8 cellular contexts compared by ENCODE assay signal in genomic region chr12:124032265-124032886, GRCh38. TPM values are rescaled to one million over a fixed set of nuclear protein-coding genes. Genes with fewer than 3 reads are reported as not detected.
A peak's percentile ranks its signal among the peaks of the same experiment; 100 is the strongest.
DNase-seq lines count a peak whose midpoint lies in the region; ATAC-seq, FAIRE-seq and TF ChIP-seq lines count a peak whose summit lies in the region.

No MANE protein-coding gene starts in this region.

- no peak overlapping the region for H3K4me2 ChIP-seq in keratinocyte (ENCODE audit: control insufficient read depth, extremely low read depth, insufficient read depth, low read depth, low read length)

- dilution Hi-C loops in keratinocyte (cut with MboI; ENCODE audit: extremely low pct_ligation_motif_present, low sequenced_read_pairs) = no loop called here

- FAIRE-seq in GM18507 (lab: Jason Lieb, UNC) (peak; percentile 59), keratinocyte (lab: Jason Lieb, UNC) (peak; percentile 94)

- TF ChIP-seq CTCF in keratinocyte (optimal IDR thresholded peaks at IDR 0.05 in 1 of 3, IDR thresholded peaks at IDR 0.05 in 1 of 3, conservative IDR thresholded peaks at IDR 0.05 in 1 of 3; ENCODE audit: extremely low read depth in 1 of 3, insufficient read depth in 2 of 3, low read length in 3 of 3) (peak; percentile 82 to 89 (median 89)), thyroid gland (IDR thresholded peaks at IDR 0.05) (peak; percentile 54 to 86 (median 66))

- DNase-seq in CD1c-positive myeloid dendritic cell (ENCODE audit: extremely low spot score) (peak; percentile 38), GM18507 (ENCODE audit: extremely low spot score, insufficient read length, low read depth) (peak; percentile 26), NCI-H526 treated with DMSO at 0.1 percent for 48 hours (lab: John Stamatoyannopoulos, UW) (peak; percentile 13), T47D (ENCODE audit: low read depth in 1 of 2, low spot score in 1 of 2) (peak; percentile 79 to 86), keratinocyte (ENCODE audit: low read depth, low spot score) (no peak), thyroid gland (peak; percentile 38 to 41), NCI-H1048 (lab: John Stamatoyannopoulos, UW) (no peak)

- H3K9ac ChIP-seq in keratinocyte (ENCODE audit: control insufficient read depth, extremely low read depth, insufficient read depth, low read length) = no peak overlapping the region

- H4K20me1 ChIP-seq in keratinocyte (ENCODE audit: control insufficient read depth, extremely low read depth, insufficient read depth, low read length) = no peaks in the 10 kb centered on the region

- H3K9me1 ChIP-seq in keratinocyte (ENCODE audit: control insufficient read depth, extremely low read depth, insufficient read depth, low read length) = no peaks in the 10 kb centered on the region

- no peaks in the 10 kb centered on the region for H3K79me2 ChIP-seq in keratinocyte (ENCODE audit: control insufficient read depth, insufficient read depth, low read length)

- no peak for TF ChIP-seq POLR2A in thyroid gland (IDR thresholded peaks at IDR 0.05)

- in situ Hi-C loops in T47D (cut with HindIII; ENCODE audit: low pct_unique_long_range_greater_than_20kb, low sequenced_read_pairs) = no loop called here

- H3K4me1 ChIP-seq in keratinocyte (ENCODE audit: control insufficient read depth, extremely low read depth, insufficient read depth, low read length) (no peaks in the 10 kb centered on the region), thyroid gland (peaks cover 0 to 5% of the 10 kb centered on the region in 2 donors)

- 54 to 57% methylated on average over 9 of the region's 9 CpGs for WGBS in thyroid gland, 2 donors

- H3K27me3 ChIP-seq in keratinocyte (ENCODE audit: control insufficient read depth, extremely low read depth, insufficient read depth, low read length) = peaks cover 8% of the 10 kb centered on the region
- no peaks in the 10 kb centered on the region for H3K27me3 ChIP-seq in thyroid gland

- intact Hi-C loops in thyroid gland (cut with DNase I) = no loop called here

- ATAC-seq in GM21390 (IDR thresholded peaks at IDR 0.05; ENCODE audit: unreplicated experiment) = no peak

- H3K9me3 ChIP-seq in keratinocyte (ENCODE audit: control insufficient read depth, low read depth, low read length) = no peaks in the 10 kb centered on the region
- no peaks in the 10 kb centered on the region for H3K9me3 ChIP-seq in thyroid gland

- H3K36me3 ChIP-seq in keratinocyte (ENCODE audit: control insufficient read depth in 2 of 2, extremely low read depth in 1 of 2, insufficient read depth in 2 of 2, low read length in 2 of 2) = no peaks in the 10 kb centered on the region
- no peaks in the 10 kb centered on the region for H3K36me3 ChIP-seq in thyroid gland

- H3K4me3 ChIP-seq in keratinocyte (ENCODE audit: control insufficient read depth in 2 of 3, extremely low read depth in 1 of 3, insufficient read depth in 2 of 3, low read depth in 1 of 3, low read length in 3 of 3) (no peak overlapping the region), thyroid gland (replicated peaks in 1 of 3) (no peak overlapping the region)

- H2AFZ ChIP-seq in keratinocyte (ENCODE audit: control insufficient read depth, low read length) = no peak overlapping the region

- H3K27ac ChIP-seq in keratinocyte (ENCODE audit: control insufficient read depth, insufficient read depth, low read length) (no peak overlapping the region), thyroid gland (no peak overlapping the region)

RNA-seq across cellular contexts. Expression of gene ZNF664, which starts 59.4 kb away (rescaled TPM):
- 36.7 to 48.7 TPM (median 39.2 TPM) in 3 replicates for polyA plus RNA-seq in keratinocyte
- 6.9 TPM for polyA plus RNA-seq in keratinocyte (2011; ENCODE audit: low read depth)
- polyA plus RNA-seq in keratinocyte (2011; cell fraction: cytosol; rRNA removed) = 28.6 and 52.7 TPM in 2 replicates
- 42.4 and 49.1 TPM in 2 replicates for polyA plus RNA-seq in keratinocyte (2011; cell fraction: nucleus; rRNA removed)
- polyA plus RNA-seq in keratinocyte (2012; ENCODE audit: low replicate concordance) = 24.0 and 35.2 TPM in 2 replicates
- 22.0 to 33.7 TPM (median 30.4 TPM) in 3 replicates for polyA minus RNA-seq in keratinocyte
- polyA minus RNA-seq in keratinocyte (2011; cell fraction: cytosol; rRNA and poly(A)+ RNA removed) = 33.2 TPM
- polyA minus RNA-seq in keratinocyte (2011; cell fraction: nucleus; rRNA and poly(A)+ RNA removed) = 13.3 and 23.7 TPM in 2 replicates
- total RNA-seq in thyroid gland = 100 to 1,000 TPM; 120 to 187 (median 138) TPM

RNA-seq across cellular contexts. Expression of gene CCDC92, which starts 59.7 kb away (rescaled TPM):
- 7.4 to 24.5 TPM (median 8.3 TPM) in 3 replicates for polyA plus RNA-seq in keratinocyte
- 32.7 TPM for polyA plus RNA-seq in keratinocyte (2011; ENCODE audit: low read depth)
- polyA plus RNA-seq in keratinocyte (2011; cell fraction: cytosol; rRNA removed) = 21.3 and 32.0 TPM in 2 replicates
- 13.6 and 18.5 TPM in 2 replicates for polyA plus RNA-seq in keratinocyte (2011; cell fraction: nucleus; rRNA removed)
- 16.4 and 23.9 TPM in 2 replicates for polyA plus RNA-seq in keratinocyte (2012; ENCODE audit: low replicate concordance)
- polyA minus RNA-seq in keratinocyte = 7.5 to 18.9 TPM (median 7.8 TPM) in 3 replicates
- polyA minus RNA-seq in keratinocyte (2011; cell fraction: cytosol; rRNA and poly(A)+ RNA removed) = 13.0 TPM
- polyA minus RNA-seq in keratinocyte (2011; cell fraction: nucleus; rRNA and poly(A)+ RNA removed) = 3.9 and 7.3 TPM in 2 replicates
- total RNA-seq in thyroid gland = 10 to 100 TPM; 26.6 to 47.0 (median 39.1) TPM

Comparison
In these comparisons a context has a peak if more than half of its experiments do, and no peak if none do; other contexts are left out.
1. DNase-seq: peak in CD1c-positive myeloid dendritic cell (single experiment), GM18507 (single experiment), NCI-H526 treated with DMSO at 0.1 percent for 48 hours (single experiment), T47D (2 of 2) and thyroid gland (2 of 2); none in keratinocyte (single experiment) and NCI-H1048 (single experiment).